Comparison of ENCODE assay signal across 1 cellular context in the genomic region with DNA sequence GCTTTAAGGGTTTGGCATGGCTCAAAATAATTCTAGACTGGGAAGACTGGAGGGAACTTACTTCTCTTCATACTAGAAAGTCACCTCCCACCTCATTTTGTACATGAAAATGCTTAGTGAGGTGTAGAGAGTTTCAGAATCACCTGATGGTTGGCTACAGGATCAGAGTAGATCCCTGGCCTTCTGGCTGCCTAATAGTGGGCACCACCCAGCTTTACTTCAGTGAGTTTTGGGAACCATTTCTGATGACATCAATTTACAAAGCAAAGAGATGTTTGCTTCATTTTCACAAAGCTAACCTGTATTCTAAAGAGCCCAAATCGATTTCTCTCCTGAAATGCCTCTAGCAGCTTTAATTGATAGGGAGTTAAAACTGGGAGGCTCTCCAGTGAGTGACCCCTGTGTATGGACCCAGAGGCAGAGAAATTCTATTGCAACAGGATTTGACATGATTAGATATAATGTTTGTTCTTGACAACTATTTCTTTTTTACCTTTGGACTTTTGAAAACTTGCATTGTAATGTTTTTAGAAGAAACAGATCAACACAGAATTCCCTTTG.
A peak's percentile ranks its signal among the peaks of the same experiment; 100 is the strongest.
TF ChIP-seq lines count a peak whose summit lies in the region.

No MANE protein-coding gene starts in this region.

TF ChIP-seq in liver, 16 proteins besides CTCF, POLR2A, EP300 and RAD21 (continued from another document):
- peak; percentile 58 for TF ChIP-seq ZBTB33 (IDR thresholded peaks at IDR 0.05)
- TF ChIP-seq JUND (IDR thresholded peaks at IDR 0.05), result peak; percentile 68 to 73
- peak; percentile 74 for TF ChIP-seq HNF4G (IDR thresholded peaks at IDR 0.05)
